In genomic region chr6:44284119-44284518, GRCh38 we compare ENCODE assay signal across 17 cellular contexts. TPM values are rescaled to one million over a fixed set of nuclear protein-coding genes. Genes with fewer than 3 reads are reported as not detected.
DNase-seq lines count a peak whose midpoint lies in the region; ATAC-seq and TF ChIP-seq lines count a peak whose summit lies in the region.
"Had no signal": no experiment of that assay in that cellular context is flagged by ENCODE, and none has a peak within 500 bp of the region (broad histone marks: within the 10 kb centered on the region; RNA-seq: fewer than 3 reads in every experiment).

No MANE protein-coding gene starts in this region.

- TF ChIP-seq CTCF in upper lobe of right lung (IDR thresholded peaks at IDR 0.05), result no peak
- TF ChIP-seq CTCF in psoas muscle (IDR thresholded peaks at IDR 0.05), result no peak

- H3K36me3 ChIP-seq in upper lobe of right lung, result no peaks in the 10 kb centered on the region
- H3K36me3 ChIP-seq in psoas muscle (ENCODE audit: insufficient read depth in 1 of 2, low read depth in 1 of 2), result no peaks in the 10 kb centered on the region
- H3K36me3 ChIP-seq: BLaER1 treated with 17β-estradiol and CSF1 and Interleukin-3, amounts not matched to agents 10 nM and 100 nM; SJSA1 had no signal

- H3K9me3 ChIP-seq in upper lobe of right lung (no peaks in the 10 kb centered on the region), psoas muscle (no peaks in the 10 kb centered on the region)
- H3K9me3 ChIP-seq: BLaER1 treated with 17β-estradiol and CSF1 and Interleukin-3, amounts not matched to agents 10 nM and 100 nM; SJSA1 had no signal

- H3K4me1 ChIP-seq in upper lobe of right lung, result no peaks in the 10 kb centered on the region
- H3K4me1 ChIP-seq in psoas muscle, result no peaks in the 10 kb centered on the region

- intact Hi-C loops in upper lobe of right lung (cut with DNase I), result no loop called here
- intact Hi-C loops in left cardiac atrium (cut with DNase I), result no loop called here
- intact Hi-C loops in psoas muscle (cut with DNase I), result no loop called here

- peaks cover 33% of the 10 kb centered on the region for H3K27me3 ChIP-seq in upper lobe of right lung
- peaks cover 0 to 34% (median 8%) of the 10 kb centered on the region in 3 donors for H3K27me3 ChIP-seq in psoas muscle (ENCODE audit: insufficient read depth in 3 of 3, low read length in 2 of 3)

- H3K4me3 ChIP-seq in upper lobe of right lung, result no peak overlapping the region
- no peak overlapping the region for H3K4me3 ChIP-seq in psoas muscle
- H3K4me3 ChIP-seq: BLaER1 treated with 17β-estradiol and CSF1 and Interleukin-3, amounts not matched to agents 10 nM and 100 nM; SJSA1 had no signal

- DNase-seq in NOMO-1 treated with dmso at 0.1 percent for 144 hours (lab: John Stamatoyannopoulos, UW; ENCODE audit: unreplicated experiment), result peak; percentile 1
- DNase-seq in NOMO-1 (lab: John Stamatoyannopoulos, UW; ENCODE audit: unreplicated experiment in 2 of 2), result no peak
- peak; percentile 22 for DNase-seq in SKM-1 (lab: John Stamatoyannopoulos, UW; ENCODE audit: unreplicated experiment)
- peak; percentile 35 for DNase-seq in globus pallidus (ENCODE audit: low spot score)
- no peak for DNase-seq in upper lobe of right lung
- DNase-seq in left cardiac atrium, result no peak
- DNase-seq in psoas muscle, result no peak
- DNase-seq in cortex of kidney (lab: John Stamatoyannopoulos, UW), result no peak
- DNase-seq: GOT3, KBM-7, NCI-H1092, NCI-H146, NCI-H2081, NCI-H510A, NCI-H82 had no signal

- H3K27ac ChIP-seq in upper lobe of right lung (no peak overlapping the region), psoas muscle (no peak overlapping the region)
- H3K27ac ChIP-seq: BLaER1 treated with 17β-estradiol and CSF1 and Interleukin-3, amounts not matched to agents 10 nM and 100 nM; SJSA1 had no signal

- peak; percentile 67 for ATAC-seq in upper lobe of right lung
- ATAC-seq in left cardiac atrium, result no peak
- no peak for ATAC-seq in psoas muscle

- 43 to 61% (median 50%) methylated on average over 2 of the region's 2 CpGs for WGBS in psoas muscle, 3 donors

RNA-seq across cellular contexts. Expression of gene TMEM151B, which starts 13.9 kb away (rescaled TPM):
- total RNA-seq in upper lobe of right lung (not detected), left cardiac atrium (under 1 TPM in 1 of 2 donors, not detected in 1; 0.05 TPM), psoas muscle (not detected)
- under 1 TPM in 2 of 3 donors, not detected in 1; 0.04 to 0.07 TPM for polyA plus RNA-seq in psoas muscle
- total RNA-seq: SJSA1 had no signal

RNA-seq across cellular contexts. Expression of gene NFKBIE, which starts 18.8 kb away (rescaled TPM):
- 7.1 TPM for total RNA-seq in upper lobe of right lung
- total RNA-seq in left cardiac atrium, result 1 to 10 TPM; 3.8 to 5.8 TPM
- total RNA-seq in psoas muscle, result 1 to 10 TPM; 2.1 to 5.0 (median 3.0) TPM
- 1 to 10 TPM; 2.8 to 5.2 (median 4.0) TPM for polyA plus RNA-seq in psoas muscle

RNA-seq across cellular contexts. Expression of gene SLC35B2, which starts 26.8 kb away (rescaled TPM):
- total RNA-seq in upper lobe of right lung (32.3 TPM), left cardiac atrium (10 to 100 TPM; 23.3 to 29.9 TPM), psoas muscle (10 to 100 TPM; 10.9 to 23.3 (median 18.0) TPM)
- 10 to 100 TPM; 16.0 to 23.6 (median 20.8) TPM for polyA plus RNA-seq in psoas muscle

RNA-seq across cellular contexts. Expression of gene AARS2, which starts 29.0 kb away (rescaled TPM):
- total RNA-seq in upper lobe of right lung (11.8 TPM), left cardiac atrium (1 to 10 TPM; 8.2 to 9.6 TPM), psoas muscle (1 to 10 TPM; 4.4 to 7.4 (median 5.1) TPM)
- polyA plus RNA-seq in psoas muscle, result 1 to 10 TPM; 2.2 to 4.3 (median 3.0) TPM

RNA-seq across cellular contexts. Expression of gene HSP90AB1, which starts 37.2 kb away (rescaled TPM):
- total RNA-seq in upper lobe of right lung, result 660 TPM
- total RNA-seq in left cardiac atrium, result 100 to 1,000 TPM; 657 to 662 TPM
- total RNA-seq in psoas muscle, result 1,000 to 10,000 TPM; 1,150 to 1,595 (median 1,339) TPM
- polyA plus RNA-seq in psoas muscle, result 1,000 to 10,000 TPM in 2 of 3 donors, 100 to 1,000 TPM in 1; 743 to 1,128 (median 1,033) TPM

Comparison
In these comparisons a context has a peak if more than half of its experiments do, and no peak if none do; other contexts are left out.
1. DNase-seq: peak in NOMO-1 treated with dmso at 0.1 percent for 144 hours (single experiment), SKM-1 (single experiment) and globus pallidus (single experiment); none in NOMO-1 (0 of 2), upper lobe of right lung (single experiment), left cardiac atrium (single experiment), psoas muscle (0 of 2) and cortex of kidney (single experiment).